ENCODE assay signal across 8 cellular contexts in the genomic region with DNA sequence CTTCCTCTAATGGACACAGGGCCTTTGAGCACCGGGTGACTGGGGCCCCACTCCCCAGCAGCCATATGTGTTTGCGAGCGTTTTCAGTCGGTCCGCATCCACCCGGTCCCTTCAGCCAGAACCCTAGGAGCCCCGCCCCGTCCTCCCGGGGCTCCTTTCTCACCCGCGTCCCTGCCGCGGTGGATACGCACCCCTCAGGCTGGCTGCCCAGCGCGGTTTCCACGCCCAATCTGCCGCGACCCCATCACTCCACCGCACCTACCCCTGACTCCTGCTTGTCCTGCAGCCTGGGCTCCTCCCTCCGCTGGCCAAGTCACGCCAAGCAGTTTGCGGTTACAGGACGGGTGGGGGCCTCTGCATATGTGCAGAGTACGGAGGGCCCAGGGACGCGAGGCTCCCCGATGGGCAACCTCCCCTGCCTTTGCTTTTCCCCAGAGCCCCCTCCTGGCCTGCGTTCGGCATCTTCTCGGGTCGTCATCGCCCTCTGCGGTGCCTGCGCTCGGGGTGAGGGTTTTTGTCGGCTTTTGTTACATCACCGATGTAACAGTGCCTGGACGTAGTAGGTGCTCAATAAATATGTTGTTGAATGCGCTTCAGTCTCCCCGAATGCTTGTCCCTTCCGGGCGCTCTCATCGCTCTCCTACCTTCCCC. TPM values are rescaled to one million over a fixed set of nuclear protein-coding genes. Genes with fewer than 3 reads are reported as not detected.
DNase-seq lines count a peak whose midpoint lies in the region; ATAC-seq, FAIRE-seq and TF ChIP-seq lines count a peak whose summit lies in the region.

No MANE protein-coding gene starts in this region.

- H3K79me2 ChIP-seq in PC-9 (ENCODE audit: low read depth): peaks cover 12% of the 10 kb centered on the region
- peaks cover 9% of the 10 kb centered on the region for H3K79me2 ChIP-seq in HepG2 (ENCODE audit: insufficient read depth, low read length)

- H3K9ac ChIP-seq in HepG2 (ENCODE audit: insufficient read depth, low read depth, low read length): peak overlapping the region; percentile 40; the same call in 1 of the 2 replicates

- DNase-seq in activated CD4-positive, alpha-beta T cell treated with anti-CD3 and anti-CD28 coated beads for 36 hours: peak; percentile 50
- no peak for DNase-seq in activated CD4-positive, alpha-beta T cell treated with anti-CD3 and anti-CD28 coated beads for 1 hour
- DNase-seq in PC-9 (no peak), bronchial epithelial cell (ENCODE audit: low read depth) (no peak), HepG2 (ENCODE audit: low spot score) (no peak), testis (peak; percentile 42), NCI-H2107 treated with DMSO at 0.1 percent for 48 hours (lab: John Stamatoyannopoulos, UW; ENCODE audit: unreplicated experiment) (no peak)

- TF ChIP-seq RAD21 in HepG2 (CRISPR knock-in tag; IDR thresholded peaks at IDR 0.05): no peak

- H3K4me2 ChIP-seq in PC-9 (peak overlapping the region; percentile 89), HepG2 (ENCODE audit: low read depth, low read length) (peak overlapping the region; percentile 85)

- H3K27me3 ChIP-seq in PC-9 (ENCODE audit: insufficient read depth, low read depth): peaks cover 13% of the 10 kb centered on the region
- peaks cover 3% of the 10 kb centered on the region for H3K27me3 ChIP-seq in bronchial epithelial cell (ENCODE audit: control insufficient read depth, insufficient read depth, low read length)
- H3K27me3 ChIP-seq in HepG2 (ENCODE audit: control insufficient read depth in 1 of 2, insufficient read depth in 2 of 2, low read length in 2 of 2): peaks cover 0 to 8% of the 10 kb centered on the region in 2 experiments; a peak in 3 of 5 replicates
- no peaks in the 10 kb centered on the region for H3K27me3 ChIP-seq in testis

- H3K4me3 Mint-ChIP-seq in activated CD4-positive, alpha-beta T cell treated with anti-CD3 and anti-CD28 coated beads for 36 hours: peak overlapping the region; percentile 74

- WGBS in HepG2 (ENCODE audit: low lambda C conversion rate): 79% methylated on average over 41 of the region's 44 CpGs
- WGBS in testis, 2 donors: 2 to 3% methylated on average over 12 to 44 of the region's 44 CpGs

- H3K4me1 ChIP-seq in PC-9 (replicated peaks; ENCODE audit: insufficient read depth) (peaks cover 4% of the 10 kb centered on the region; the same call in 1 of the 2 replicates), HepG2 (ENCODE audit: insufficient read depth, low read length) (peaks cover 49% of the 10 kb centered on the region), testis (peaks cover 37% of the 10 kb centered on the region)

- H3K9me3 Mint-ChIP-seq in activated CD4-positive, alpha-beta T cell treated with anti-CD3 and anti-CD28 coated beads for 36 hours (ENCODE audit: low read depth): no peaks in the 10 kb centered on the region

- FAIRE-seq in bronchial epithelial cell (lab: Jason Lieb, UNC) (no peak), HepG2 (lab: Jason Lieb, UNC) (no peak)

- in situ Hi-C loops in HepG2 (cut with HindIII; ENCODE audit: extremely low pct_ligation_motif_present, low pct_unique_long_range_greater_than_20kb): no loop called here

- peaks cover 46% of the 10 kb centered on the region for H4K20me1 ChIP-seq in PC-9 (ENCODE audit: insufficient read depth)
- H4K20me1 ChIP-seq in HepG2 (ENCODE audit: insufficient read depth, low read length): peaks cover 39% of the 10 kb centered on the region

- H3K36me3 ChIP-seq in PC-9 (ENCODE audit: low read depth): peaks cover 10% of the 10 kb centered on the region; the same call in 1 of the 2 replicates
- peaks cover 9% of the 10 kb centered on the region for H3K36me3 ChIP-seq in bronchial epithelial cell (ENCODE audit: control insufficient read depth, insufficient read depth, low read length)
- H3K36me3 ChIP-seq in HepG2 (replicated peaks in 1 of 2; ENCODE audit: control insufficient read depth in 1 of 2, insufficient read depth in 2 of 2, low read length in 2 of 2): peaks cover 21 to 36% of the 10 kb centered on the region in 2 experiments
- no peaks in the 10 kb centered on the region for H3K36me3 ChIP-seq in testis (ENCODE audit: low read depth, missing control alignments)

- no peak for TF ChIP-seq EP300 in HepG2 (IDR thresholded peaks at IDR 0.05; ENCODE audit: low read depth in 2 of 2, low read length in 2 of 2)
- no peak for TF ChIP-seq EP300 in HepG2 (CRISPR knock-in tag; IDR thresholded peaks at IDR 0.05; ENCODE audit: borderline replicate concordance)

- BruUV-seq in PC-9 (replicated peaks; lab: Mats Ljungman, UMichigan): no TSS peak
- no TSS peak for BruUV-seq in HepG2 (replicated peaks; lab: Mats Ljungman, UMichigan)

- CTCF ChIA-PET in activated CD4-positive, alpha-beta T cell treated with anti-CD3 and anti-CD28 coated beads for 36 hours (lab: Charles Lee): interaction anchor here (1.0 to 1.4 kb wide), 4 partner anchors 9 to 157 kb away, joined by 4 to 10 read pairs (median 6); partner anchors contain the start of gene RPL38
- CTCF ChIA-PET in PC-9 (lab: Charles Lee) (interaction anchor here (1.1 kb wide), 1 partner anchor 9 kb away, joined by 13 read pairs; no protein-coding TSS in a partner anchor), HepG2 (lab: Yijun Ruan, JAX; ENCODE audit: low intra/inter-chr PET ratio, low total read pairs) (no interaction called here)

- peak overlapping the region; percentile 75 for H3K27ac Mint-ChIP-seq in activated CD4-positive, alpha-beta T cell treated with anti-CD3 and anti-CD28 coated beads for 36 hours

- intact Hi-C loops in activated CD4-positive, alpha-beta T cell treated with anti-CD3 and anti-CD28 coated beads for 36 hours (cut with DNase I, micrococcal nuclease): loop anchor here (5.0 kb wide), 7 partner anchors 70 to 1000 kb away; partner anchors contain the start of gene NAT9 (in 1 of the 2)
- intact Hi-C loops in PC-9 (cut with micrococcal nuclease; ENCODE audit: unreplicated experiment) (loop anchor here (5.0 to 10.0 kb wide), 3 partner anchors 70 to 242 kb away; partner anchors contain the start of gene GPR142), HepG2 (cut with micrococcal nuclease; ENCODE audit: unreplicated experiment) (no loop called here), testis (cut with DNase I; ENCODE audit: low total_unique reads) (loop anchor here (5.0 kb wide), 1 partner anchor 85 kb away; no protein-coding TSS in a partner anchor)

- peak overlapping the region; percentile 64; the same call in 1 of the 2 replicates for H3K4me3 ChIP-seq in PC-9
- H3K4me3 ChIP-seq in bronchial epithelial cell (ENCODE audit: low read depth, low read length): peak overlapping the region; percentile 47
- H3K4me3 ChIP-seq in HepG2 (replicated peaks in 1 of 3; ENCODE audit: insufficient read depth in 1 of 3, low read depth in 2 of 3, low read length in 3 of 3): peak overlapping the region in 2 of 3 experiments; percentile 51 to 63; a peak in 2 of 6 replicates
- peak overlapping the region; percentile 49 to 68 for H3K4me3 ChIP-seq in testis

- no peak for TF ChIP-seq POLR2A in HepG2 (IDR thresholded peaks at IDR 0.05; ENCODE audit: insufficient read depth in 1 of 2, low read depth in 2 of 2, low read length in 2 of 2)
- no peak for TF ChIP-seq POLR2A in testis (IDR thresholded peaks at IDR 0.05)

- POLR2A ChIA-PET in activated CD4-positive, alpha-beta T cell treated with anti-CD3 and anti-CD28 coated beads for 36 hours (lab: Charles Lee): interaction anchor here (0.8 to 1.2 kb wide), 3 partner anchors 9 to 86 kb away, joined by 3 to 6 read pairs (median 3); partner anchors contain the start of gene RPL38
- POLR2A ChIA-PET in PC-9 (lab: Charles Lee; ENCODE audit: unreplicated experiment): interaction anchor here (0.7 kb wide), 1 partner anchor 84 kb away, joined by 9 read pairs; no protein-coding TSS in a partner anchor
- POLR2A ChIA-PET in HepG2 (lab: Yijun Ruan, JAX): interaction anchor here (0.7 to 2.0 kb wide), 3 partner anchors 8 to 84 kb away, joined by 3 to 22 read pairs (median 7); partner anchors contain the start of gene RPL38

- H3F3A ChIP-seq in PC-9 (ENCODE audit: insufficient read depth, low read depth): peaks cover 55% of the 10 kb centered on the region

- no peaks in the 10 kb centered on the region for H3K27me3 Mint-ChIP-seq in activated CD4-positive, alpha-beta T cell treated with anti-CD3 and anti-CD28 coated beads for 36 hours

- peaks cover 67% of the 10 kb centered on the region for H3K4me1 Mint-ChIP-seq in activated CD4-positive, alpha-beta T cell treated with anti-CD3 and anti-CD28 coated beads for 36 hours

- peak; percentile 2 for ATAC-seq in activated CD4-positive, alpha-beta T cell treated with anti-CD3 and anti-CD28 coated beads for 36 hours
- peak; percentile 11 for ATAC-seq in HepG2
- no peak for ATAC-seq in GM21367 (IDR thresholded peaks at IDR 0.05; ENCODE audit: unreplicated experiment)

- no peaks in the 10 kb centered on the region for H3K9me3 ChIP-seq in PC-9 (ENCODE audit: insufficient read depth, low read depth)
- no peaks in the 10 kb centered on the region for H3K9me3 ChIP-seq in HepG2 (ENCODE audit: low read length)
- no peaks in the 10 kb centered on the region for H3K9me3 ChIP-seq in testis

- H3K36me3 Mint-ChIP-seq in activated CD4-positive, alpha-beta T cell treated with anti-CD3 and anti-CD28 coated beads for 36 hours (ENCODE audit: low read depth): peaks cover 39% of the 10 kb centered on the region

- H2AFZ ChIP-seq in PC-9 (no peak overlapping the region), HepG2 (ENCODE audit: low read length) (no peak overlapping the region)

- no peak for TF ChIP-seq CTCF in PC-9 (conservative IDR thresholded peaks at IDR 0.05)
- TF ChIP-seq CTCF in bronchial epithelial cell (IDR thresholded peaks at IDR 0.05; ENCODE audit: insufficient read depth, low read length, severe bottlenecking): no peak
- TF ChIP-seq CTCF in HepG2 (CRISPR knock-in tag; IDR thresholded peaks at IDR 0.05): no peak
- no peak for TF ChIP-seq CTCF in testis (IDR thresholded peaks at IDR 0.05)

- H3K9me2 ChIP-seq in PC-9 (ENCODE audit: insufficient read depth): no peaks in the 10 kb centered on the region

- H3K27ac ChIP-seq in PC-9 (no peak overlapping the region), HepG2 (ENCODE audit: extremely low read length, insufficient read depth, low read length) (no peak overlapping the region), testis (peak overlapping the region; percentile 47 to 83)

RNA-seq across cellular contexts. Expression of gene TTYH2, which starts 1.0 kb away (rescaled TPM):
- total RNA-seq in activated CD4-positive, alpha-beta T cell treated with anti-CD3 and anti-CD28 coated beads for 36 hours: 1 to 10 TPM; 2.7 to 3.4 TPM
- total RNA-seq in PC-9 (2021): 1.5 and 2.9 TPM in 2 replicates
- 1.3 and 2.4 TPM in 2 replicates for total RNA-seq in bronchial epithelial cell
- 0.32 and 0.77 TPM in 2 replicates for total RNA-seq in HepG2 (2016; rRNA removed; fragmentation: Illumina TruSeq; extraction: Trizol)
- 0.09 and 0.20 TPM in 2 replicates for total RNA-seq in HepG2 (2016; cell fraction: cytosol; rRNA removed; fragmentation: Illumina TruSeq; extraction: Trizol; ENCODE audit: low read depth)
- total RNA-seq in HepG2 (2016; cell fraction: insoluble cytoplasmic fraction; rRNA removed; fragmentation: Illumina TruSeq; extraction: Trizol): 0.56 and 0.83 TPM in 2 replicates
- 0.56 and 0.76 TPM in 2 replicates for total RNA-seq in HepG2 (2016; cell fraction: membrane; rRNA removed; fragmentation: Illumina TruSeq; extraction: Trizol)
- total RNA-seq in HepG2 (2016; cell fraction: nucleus; rRNA removed; fragmentation: Illumina TruSeq; extraction: Trizol): 0.72 and 1.6 TPM in 2 replicates
- polyA plus RNA-seq in HepG2 (2011; rRNA removed): 0.96 and 1.6 TPM in 2 replicates
- 0.88 and 1.1 TPM in 2 replicates for polyA plus RNA-seq in HepG2 (2011; cell fraction: cytosol; rRNA removed)
- 1.7 and 2.0 TPM in 2 replicates for polyA plus RNA-seq in HepG2 (2011; cell fraction: nucleus; rRNA removed)
- polyA plus RNA-seq in HepG2 (2012): 0.34 and 1.0 TPM in 2 replicates
- polyA plus RNA-seq in HepG2 (2016; cell fraction: cytosol; fragmentation: Illumina TruSeq; extraction: Trizol; ENCODE audit: low read depth): 0.05 and 0.17 TPM in 2 replicates
- polyA plus RNA-seq in HepG2 (2016; cell fraction: insoluble cytoplasmic fraction; fragmentation: Illumina TruSeq; extraction: Trizol; ENCODE audit: low read depth): 0.27 and 0.61 TPM in 2 replicates
- polyA plus RNA-seq in HepG2 (2016; cell fraction: membrane; fragmentation: Illumina TruSeq; extraction: Trizol; ENCODE audit: low read depth): 0.23 and 0.50 TPM in 2 replicates
- 1.9 and 2.0 TPM in 2 replicates for polyA plus RNA-seq in HepG2 (2016; cell fraction: nucleus; fragmentation: Illumina TruSeq; extraction: Trizol; ENCODE audit: insufficient read depth, low read depth)
- 3.4 and 3.8 TPM in 2 replicates for polyA minus RNA-seq in HepG2 (2011; rRNA and poly(A)+ RNA removed; ENCODE audit: low replicate concordance)
- polyA minus RNA-seq in HepG2 (2011; cell fraction: cytosol; rRNA and poly(A)+ RNA removed): 0.18 and 0.89 TPM in 2 replicates
- polyA minus RNA-seq in HepG2 (2011; cell fraction: nucleus; rRNA and poly(A)+ RNA removed): 0.52 and 1.1 TPM in 2 replicates
- 10 to 100 TPM; 69.7 to 73.5 TPM for total RNA-seq in testis
- polyA plus RNA-seq in testis (ENCODE audit: insufficient read depth, low read depth, low replicate concordance): 52.7 TPM

RNA-seq across cellular contexts. Expression of gene RPL38, which starts 8.9 kb away (rescaled TPM):
- total RNA-seq in activated CD4-positive, alpha-beta T cell treated with anti-CD3 and anti-CD28 coated beads for 36 hours: 1,000 to 10,000 TPM; 1,648 to 1,818 TPM
- total RNA-seq in PC-9 (2021) (761 and 961 TPM in 2 replicates), bronchial epithelial cell (436 and 2,898 TPM in 2 replicates), HepG2 (2016; rRNA removed; fragmentation: Illumina TruSeq; extraction: Trizol) (2,370 and 2,621 TPM in 2 replicates), testis (100 to 1,000 TPM; 345 to 563 TPM)
- 2,846 and 3,171 TPM in 2 replicates for total RNA-seq in HepG2 (2016; cell fraction: cytosol; rRNA removed; fragmentation: Illumina TruSeq; extraction: Trizol; ENCODE audit: low read depth)
- 2,344 and 2,494 TPM in 2 replicates for total RNA-seq in HepG2 (2016; cell fraction: insoluble cytoplasmic fraction; rRNA removed; fragmentation: Illumina TruSeq; extraction: Trizol)
- total RNA-seq in HepG2 (2016; cell fraction: membrane; rRNA removed; fragmentation: Illumina TruSeq; extraction: Trizol): 4,564 and 4,636 TPM in 2 replicates
- 746 and 817 TPM in 2 replicates for total RNA-seq in HepG2 (2016; cell fraction: nucleus; rRNA removed; fragmentation: Illumina TruSeq; extraction: Trizol)
- polyA plus RNA-seq in HepG2 (2011; rRNA removed) (2,077 and 2,372 TPM in 2 replicates), testis (ENCODE audit: insufficient read depth, low read depth, low replicate concordance) (1,788 TPM)
- 407 and 1,119 TPM in 2 replicates for polyA plus RNA-seq in HepG2 (2011; cell fraction: cytosol; rRNA removed)
- 463 and 488 TPM in 2 replicates for polyA plus RNA-seq in HepG2 (2011; cell fraction: nucleus; rRNA removed)
- 4,774 and 5,492 TPM in 2 replicates for polyA plus RNA-seq in HepG2 (2012)
- 3,783 and 3,983 TPM in 2 replicates for polyA plus RNA-seq in HepG2 (2016; cell fraction: cytosol; fragmentation: Illumina TruSeq; extraction: Trizol; ENCODE audit: low read depth)
- polyA plus RNA-seq in HepG2 (2016; cell fraction: insoluble cytoplasmic fraction; fragmentation: Illumina TruSeq; extraction: Trizol; ENCODE audit: low read depth): 2,521 and 2,667 TPM in 2 replicates
- polyA plus RNA-seq in HepG2 (2016; cell fraction: membrane; fragmentation: Illumina TruSeq; extraction: Trizol; ENCODE audit: low read depth): 4,834 and 4,888 TPM in 2 replicates
- 1,405 and 1,472 TPM in 2 replicates for polyA plus RNA-seq in HepG2 (2016; cell fraction: nucleus; fragmentation: Illumina TruSeq; extraction: Trizol; ENCODE audit: insufficient read depth, low read depth)
- 264 and 339 TPM in 2 replicates for polyA minus RNA-seq in HepG2 (2011; rRNA and poly(A)+ RNA removed; ENCODE audit: low replicate concordance)
- polyA minus RNA-seq in HepG2 (2011; cell fraction: cytosol; rRNA and poly(A)+ RNA removed): 484 and 523 TPM in 2 replicates
- polyA minus RNA-seq in HepG2 (2011; cell fraction: nucleus; rRNA and poly(A)+ RNA removed): 268 and 368 TPM in 2 replicates

Comparison
In these comparisons a context has a peak if more than half of its experiments do, and no peak if none do; other contexts are left out.
1. DNase-seq: peak in activated CD4-positive, alpha-beta T cell treated with anti-CD3 and anti-CD28 coated beads for 36 hours (single experiment) and testis (single experiment); none in activated CD4-positive, alpha-beta T cell treated with anti-CD3 and anti-CD28 coated beads for 1 hour (single experiment), PC-9 (0 of 2), bronchial epithelial cell (single experiment), HepG2 (single experiment) and NCI-H2107 treated with DMSO at 0.1 percent for 48 hours (single experiment).
2. H3K27ac ChIP-seq: peak in testis (2 of 2); none in PC-9 (single experiment) and HepG2 (single experiment).
3. RNA of gene TTYH2, which starts 1.0 kb away (total RNA-seq): 69.7 to 73.5 TPM in testis; 2.7 to 3.4 TPM in activated CD4-positive, alpha-beta T cell treated with anti-CD3 and anti-CD28 coated beads for 36 hours, 1.3 to 2.4 TPM in bronchial epithelial cell, 1.5 to 2.9 TPM in PC-9 and 0.09 to 1.6 TPM in HepG2; every median in the first group is over 10 times any median in the second.
4. Peak in every context shown above with its lines, with median percentiles within 50 percentile points of each other: H3K4me3 ChIP-seq.